ENCODE assay signal across 1 cellular context in genomic region chr7:102464577-102465280, GRCh38.
TF ChIP-seq lines count a peak whose summit lies in the region.

ALKBH4 (minus strand) TSS chr7:102464863; CDS start chr7:102464836, 27 bp downstream.
LRWD1 (plus strand) TSS chr7:102464984; CDS start chr7:102465081, 97 bp downstream.

TF ChIP-seq in K562, 482 proteins besides CTCF, POLR2A, EP300 and RAD21 (continued from another document):
- TF ChIP-seq ZBTB43 (CRISPR knock-in tag; IDR thresholded peaks at IDR 0.05) = no peak
- TF ChIP-seq CLOCK (CRISPR knock-in tag; IDR thresholded peaks at IDR 0.05; ENCODE audit: borderline replicate concordance) = no peak
- no peak for TF ChIP-seq NELFE (IDR thresholded peaks at IDR 0.05; ENCODE audit: insufficient read depth, insufficient read length)
